10 cellular contexts compared by ENCODE assay signal in genomic region chr1:53293123-53293522, GRCh38. TPM values are rescaled to one million over a fixed set of nuclear protein-coding genes. Genes with fewer than 3 reads are reported as not detected.
A peak's percentile ranks its signal among the peaks of the same experiment; 100 is the strongest.
DNase-seq lines count a peak whose midpoint lies in the region; ATAC-seq and TF ChIP-seq lines count a peak whose summit lies in the region.
"Had no signal": no experiment of that assay in that cellular context is flagged by ENCODE, and none has a peak within 500 bp of the region (broad histone marks: within the 10 kb centered on the region; RNA-seq: fewer than 3 reads in every experiment).

No MANE protein-coding gene starts in this region.

- H3K4me3 Mint-ChIP-seq in HFFc6: no peak overlapping the region
- no peak overlapping the region for H3K4me3 Mint-ChIP-seq in activated CD4-positive, alpha-beta memory T cell treated with anti-CD3 and anti-CD28 coated beads for 36 hours
- no peak overlapping the region for H3K4me3 Mint-ChIP-seq in memory B cell
- no peak overlapping the region for H3K4me3 Mint-ChIP-seq in activated naive CD8-positive, alpha-beta T cell treated with anti-CD3 and anti-CD28 coated beads for 36 hours
- H3K4me3 Mint-ChIP-seq: endodermal cell had no signal

- no peak for TF ChIP-seq EP300 in stomach (IDR thresholded peaks at IDR 0.05)

- intact Hi-C loops in activated CD4-positive, alpha-beta memory T cell treated with anti-CD3 and anti-CD28 coated beads for 36 hours (cut with micrococcal nuclease): loop anchor here (5.0 kb wide), 1 partner anchor 99 kb away; no protein-coding TSS in a partner anchor
- intact Hi-C loops in stomach (cut with DNase I; ENCODE audit: low total_unique reads): no loop called here

- peaks cover 1% of the 10 kb centered on the region for H3K27me3 Mint-ChIP-seq in HFFc6 (ENCODE audit: insufficient read depth)
- H3K27me3 Mint-ChIP-seq in activated CD4-positive, alpha-beta memory T cell treated with anti-CD3 and anti-CD28 coated beads for 36 hours: no peaks in the 10 kb centered on the region
- H3K27me3 Mint-ChIP-seq in memory B cell: no peaks in the 10 kb centered on the region
- no peaks in the 10 kb centered on the region for H3K27me3 Mint-ChIP-seq in activated naive CD8-positive, alpha-beta T cell treated with anti-CD3 and anti-CD28 coated beads for 36 hours

- WGBS in stomach, 5 donors: 29 to 66% (median 53%) methylated on average over 1 to 2 of the region's 2 CpGs

- H3K4me1 Mint-ChIP-seq in HFFc6 (ENCODE audit: low read depth): peaks cover 29% of the 10 kb centered on the region
- peaks cover 42% of the 10 kb centered on the region for H3K4me1 Mint-ChIP-seq in activated CD4-positive, alpha-beta memory T cell treated with anti-CD3 and anti-CD28 coated beads for 36 hours (ENCODE audit: low read depth)
- peaks cover 17% of the 10 kb centered on the region for H3K4me1 Mint-ChIP-seq in memory B cell
- H3K4me1 Mint-ChIP-seq in activated naive CD8-positive, alpha-beta T cell treated with anti-CD3 and anti-CD28 coated beads for 36 hours: peaks cover 20% of the 10 kb centered on the region

- CTCF ChIA-PET in activated CD4-positive, alpha-beta memory T cell treated with anti-CD3 and anti-CD28 coated beads for 36 hours (lab: Charles Lee): no interaction called here

- peaks cover 0 to 12% (median 9%) of the 10 kb centered on the region in 4 donors for H3K4me1 ChIP-seq in stomach

- H3K27ac Mint-ChIP-seq in HFFc6 (peak overlapping the region; percentile 38), memory B cell (peak overlapping the region; percentile 70)
- peak overlapping the region; percentile 33 for H3K27ac Mint-ChIP-seq in activated CD4-positive, alpha-beta memory T cell treated with anti-CD3 and anti-CD28 coated beads for 36 hours
- no peak overlapping the region for H3K27ac Mint-ChIP-seq in activated naive CD8-positive, alpha-beta T cell treated with anti-CD3 and anti-CD28 coated beads for 36 hours

- ATAC-seq in memory B cell (ENCODE audit: low read depth): no peak

- no peak overlapping the region for H3K27ac ChIP-seq in stomach

- peaks cover 0 to 6% (median 0%) of the 10 kb centered on the region in 3 donors for H3K27me3 ChIP-seq in stomach

- H3K36me3 Mint-ChIP-seq in HFFc6 (ENCODE audit: low read depth) (no peaks in the 10 kb centered on the region), memory B cell (peaks cover under 1% of the 10 kb centered on the region)
- H3K36me3 Mint-ChIP-seq in activated CD4-positive, alpha-beta memory T cell treated with anti-CD3 and anti-CD28 coated beads for 36 hours: peaks cover 14% of the 10 kb centered on the region
- peaks cover 3% of the 10 kb centered on the region for H3K36me3 Mint-ChIP-seq in activated naive CD8-positive, alpha-beta T cell treated with anti-CD3 and anti-CD28 coated beads for 36 hours

- no peak for TF ChIP-seq POLR2A in stomach (IDR thresholded peaks at IDR 0.05)

- H3K4me3 ChIP-seq in stomach: no peak overlapping the region

- no peak for TF ChIP-seq CTCF in HFFc6 (IDR thresholded peaks at IDR 0.05)
- TF ChIP-seq CTCF in stomach (IDR thresholded peaks at IDR 0.05): no peak

- H3K36me3 ChIP-seq in stomach: no peaks in the 10 kb centered on the region

- DNase-seq in EL: peak; percentile 27
- DNase-seq in HFFc6: no peak
- DNase-seq in activated CD4-positive, alpha-beta memory T cell treated with anti-CD3 and anti-CD28 coated beads for 36 hours: no peak
- no peak for DNase-seq in memory B cell (ENCODE audit: low spot score in 2 of 2)
- no peak for DNase-seq in HK-2 (ENCODE audit: unreplicated experiment)
- no peak for DNase-seq in stomach
- no peak for DNase-seq in middle frontal gyrus (ENCODE audit: extremely low spot score, low spot score)
- no peak for DNase-seq in activated naive CD8-positive, alpha-beta T cell treated with anti-CD3 and anti-CD28 coated beads for 36 hours
- DNase-seq: endodermal cell, occipital lobe had no signal

- POLR2A ChIA-PET in activated CD4-positive, alpha-beta memory T cell treated with anti-CD3 and anti-CD28 coated beads for 36 hours (lab: Charles Lee): no interaction called here

- no peaks in the 10 kb centered on the region for H3K9me3 Mint-ChIP-seq in HFFc6
- H3K9me3 Mint-ChIP-seq in activated CD4-positive, alpha-beta memory T cell treated with anti-CD3 and anti-CD28 coated beads for 36 hours: no peaks in the 10 kb centered on the region
- no peaks in the 10 kb centered on the region for H3K9me3 Mint-ChIP-seq in memory B cell
- H3K9me3 Mint-ChIP-seq in activated naive CD8-positive, alpha-beta T cell treated with anti-CD3 and anti-CD28 coated beads for 36 hours: no peaks in the 10 kb centered on the region
- H3K9me3 Mint-ChIP-seq: endodermal cell had no signal

- H3K9me3 ChIP-seq in stomach: no peaks in the 10 kb centered on the region

RNA-seq across cellular contexts. Expression of gene LRP8, which starts 34.7 kb away (rescaled TPM):
- total RNA-seq in HFFc6 (2021; fragmentation: NEBNext Ultra II Directional; extraction: Animal tissue kit (Norgen Biotek cat#: 25700)): 10 to 100 TPM in 5 of 6 experiments, 1 to 10 TPM in 1; 7.2 to 14.9 (median 13.0) TPM
- 10 to 100 TPM; 38.6 to 38.8 TPM for total RNA-seq in activated CD4-positive, alpha-beta memory T cell treated with anti-CD3 and anti-CD28 coated beads for 36 hours
- 10 to 100 TPM in 1 of 5 donors, 1 to 10 TPM in 3, under 1 TPM in 1; 0.58 to 26.8 (median 3.5) TPM for total RNA-seq in stomach
- 1 to 10 TPM in 2 of 3 donors, under 1 TPM in 1; 0.81 to 2.9 (median 1.1) TPM for polyA plus RNA-seq in stomach
- 10 to 100 TPM; 42.3 to 47.7 TPM for total RNA-seq in activated naive CD8-positive, alpha-beta T cell treated with anti-CD3 and anti-CD28 coated beads for 36 hours

RNA-seq across cellular contexts. Expression of gene MAGOH, which starts 54.8 kb away (rescaled TPM):
- 10 to 100 TPM; 34.9 to 54.2 (median 47.1) TPM for total RNA-seq in HFFc6 (2021; fragmentation: NEBNext Ultra II Directional; extraction: Animal tissue kit (Norgen Biotek cat#: 25700))
- 10 to 100 TPM; 85.7 to 89.5 TPM for total RNA-seq in activated CD4-positive, alpha-beta memory T cell treated with anti-CD3 and anti-CD28 coated beads for 36 hours
- total RNA-seq in stomach: 10 to 100 TPM in 3 of 5 donors, 1 to 10 TPM in 2; 2.9 to 58.3 (median 25.5) TPM
- polyA plus RNA-seq in stomach: 100 to 1,000 TPM in 1 of 3 donors, 10 to 100 TPM in 2; 73.3 to 105 (median 81.9) TPM
- total RNA-seq in activated naive CD8-positive, alpha-beta T cell treated with anti-CD3 and anti-CD28 coated beads for 36 hours: 100 to 1,000 TPM; 114 to 118 TPM
